Comparison of ENCODE assay signal across 21 cellular contexts in the genomic region with DNA sequence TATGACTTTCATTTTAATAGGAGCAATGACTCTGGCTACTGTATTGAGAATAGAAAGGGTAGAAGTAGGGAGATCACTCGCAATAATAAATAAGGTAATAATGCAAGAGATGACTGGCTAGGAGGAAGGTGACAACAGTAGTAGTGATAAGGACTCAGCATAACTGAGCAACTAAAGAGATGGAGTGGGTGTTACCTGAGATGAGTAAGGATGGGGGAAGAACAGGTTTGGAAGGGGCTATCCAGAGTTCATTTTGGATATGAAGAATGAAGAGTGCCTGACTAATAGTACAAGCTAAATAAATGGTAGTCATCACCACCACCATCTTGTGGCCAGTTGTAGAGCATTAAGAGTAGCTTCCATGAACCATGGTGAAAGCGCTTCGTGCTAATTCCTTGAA.
"Had no signal": no experiment of that assay in that cellular context is flagged by ENCODE, and none has a peak within 500 bp of the region (broad histone marks: within the 10 kb centered on the region; RNA-seq: fewer than 3 reads in every experiment).

No MANE protein-coding gene starts in this region.

- H3K27me3 ChIP-seq: esophagus muscularis mucosa, gastrocnemius medialis, heart right ventricle, neutrophil, right lobe of liver, spleen, tibial artery, upper lobe of left lung, uterus had no signal

- H3K36me3 ChIP-seq: neutrophil, right lobe of liver, upper lobe of left lung, uterus had no signal

- DNase-seq: effector memory CD4-positive, alpha-beta T cell; gastrocnemius medialis; heart right ventricle; hypothalamus; kidney glomerular epithelial cell; mammary epithelial cell; mucosa of descending colon; naive thymus-derived CD8-positive, alpha-beta T cell; psoas muscle; retina; right lobe of liver; spleen; stimulated activated CD4-positive, alpha-beta T cell treated with anti-CD3 and anti-CD28 coated beads, Interleukin-2, amount 100 ng/mL, for 24 hours; stimulated activated naive CD4-positive, alpha-beta T cell treated with Interleukin-2 at 50 U/mL for 16 hours; tibial artery; upper lobe of left lung; uterus had no signal

- H3K4me3 ChIP-seq: esophagus muscularis mucosa, gastrocnemius medialis, heart right ventricle, mucosa of descending colon, psoas muscle, right lobe of liver, spleen, tibial artery, upper lobe of left lung, uterus had no signal

- FAIRE-seq: endometrium, islet of Langerhans had no signal

- H3K4me3 Mint-ChIP-seq: naive thymus-derived CD8-positive, alpha-beta T cell had no signal

- H3K27me3 Mint-ChIP-seq: naive thymus-derived CD8-positive, alpha-beta T cell had no signal

- ATAC-seq: gastrocnemius medialis; heart right ventricle; mucosa of descending colon; naive thymus-derived CD8-positive, alpha-beta T cell; psoas muscle; right lobe of liver had no signal
